Comparison of ENCODE assay signal across 24 cellular contexts in the genomic region with DNA sequence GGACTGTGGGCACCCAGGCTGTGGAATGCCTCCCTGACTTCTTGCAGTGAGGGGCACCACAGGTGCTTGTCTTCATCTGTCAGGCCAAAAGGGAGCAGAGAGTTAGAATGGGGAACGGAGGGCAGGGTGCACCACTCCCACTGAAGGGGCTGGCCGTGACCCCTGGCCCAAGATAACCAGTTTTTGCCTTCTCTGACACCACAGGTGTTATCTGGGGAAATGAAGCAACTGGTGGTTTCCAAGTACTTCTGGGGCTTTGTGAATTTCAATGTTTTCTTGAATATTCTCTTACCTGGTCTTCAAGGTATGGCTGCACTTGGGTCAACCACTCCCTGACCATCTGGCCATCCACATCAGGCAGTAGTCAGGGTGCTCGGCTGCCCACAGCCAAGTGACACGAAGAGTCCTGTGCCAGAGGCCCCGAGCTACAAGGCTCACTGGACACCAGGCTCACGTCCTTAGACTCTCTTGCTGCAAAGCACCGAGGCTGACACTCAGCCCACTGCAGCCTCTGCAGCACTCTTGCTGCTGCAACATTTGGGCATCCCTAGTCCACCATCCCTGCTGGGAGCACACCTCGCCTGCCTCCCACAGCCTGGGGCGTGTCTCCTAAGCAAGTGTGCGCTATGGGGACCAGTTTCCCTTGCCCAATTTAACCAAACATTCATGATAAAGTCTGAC. TPM values are rescaled to one million over a fixed set of nuclear protein-coding genes. Genes with fewer than 3 reads are reported as not detected.
DNase-seq lines count a peak whose midpoint lies in the region; TF ChIP-seq lines count a peak whose summit lies in the region.
"Had no signal": no experiment of that assay in that cellular context is flagged by ENCODE, and none has a peak within 500 bp of the region (broad histone marks: within the 10 kb centered on the region; RNA-seq: fewer than 3 reads in every experiment).

No MANE protein-coding gene starts in this region.

- no peak overlapping the region for H4K8ac ChIP-seq in neuronal stem cell (ENCODE audit: low read depth, low read length)

- intact Hi-C loops in dorsolateral prefrontal cortex (cut with DNase I) (loop anchor here in 1 of 2 donors (10.0 kb wide), 1 partner anchor 55 kb away; the partner anchor contains the start of gene SEMA4C), A673 (cut with micrococcal nuclease; ENCODE audit: unreplicated experiment) (no loop called here)

- CTCF ChIA-PET in A673 (lab: Charles Lee), result no interaction called here

- H2AFZ ChIP-seq in neuronal stem cell (ENCODE audit: low read length), result no peak overlapping the region

- no peaks in the 10 kb centered on the region for H3K9me3 Mint-ChIP-seq in HFFc6
- H3K9me3 Mint-ChIP-seq: IgD-negative memory B cell had no signal

- no CpG with 5 or more reads among the region's 10 CpGs for WGBS in neuronal stem cell (ENCODE audit: extremely low coverage in 2 of 2, insufficient read length in 2 of 2, insufficient replicate concordance in 1 of 2), 2 donors

- H2BK120ac ChIP-seq in neuronal stem cell (ENCODE audit: low read depth, low read length), result no peak overlapping the region

- peaks cover 10% of the 10 kb centered on the region; the same call in 1 of the 2 replicates for H3K4me1 Mint-ChIP-seq in HFFc6 (ENCODE audit: low read depth)

- H3K9me3 ChIP-seq in neuronal stem cell (replicated peaks in 1 of 2; ENCODE audit: control insufficient read depth in 2 of 2, insufficient read depth in 1 of 2, low read depth in 1 of 2, low read length in 2 of 2) (no peaks in the 10 kb centered on the region), A673 (ENCODE audit: low read depth, low read length, poor library complexity, severe bottlenecking) (no peaks in the 10 kb centered on the region)
- H3K9me3 ChIP-seq: BE2C, Peyer's patch had no signal

- H3K18ac ChIP-seq in neuronal stem cell (ENCODE audit: low read length), result no peak overlapping the region

- peaks cover 3% of the 10 kb centered on the region for H3K79me1 ChIP-seq in neuronal stem cell (ENCODE audit: low read depth, low read length)

- no peak overlapping the region for H3K4me3 Mint-ChIP-seq in HFFc6

- H3K27ac Mint-ChIP-seq in HFFc6, result no peak overlapping the region
- H3K27ac Mint-ChIP-seq: IgD-negative memory B cell had no signal

- DNase-seq in dorsolateral prefrontal cortex, result no peak
- DNase-seq in neuronal stem cell (ENCODE audit: low spot score), result no peak
- no peak for DNase-seq in substantia nigra (lab: John Stamatoyannopoulos, UW)
- no peak for DNase-seq in NCI-H2029 treated with DMSO at 0.1 percent for 48 hours (lab: John Stamatoyannopoulos, UW)
- DNase-seq in HFFc6, result no peak
- no peak for DNase-seq in A673 (ENCODE audit: low spot score)
- DNase-seq in OCI-M2 (lab: John Stamatoyannopoulos, UW; ENCODE audit: unreplicated experiment), result no peak
- DNase-seq: BE2C, Calu3, DND-41, NCI-H1092, NCI-H1417 treated with DMSO at 0.1 percent for 48 hours, NCI-H1694 treated with DMSO at 0.1 percent for 48 hours, NCI-H2081 treated with DMSO at 0.1 percent for 48 hours, NCI-H2171, NCI-H226, NCI-H510A, NCI-H69, SIG-M5 had no signal

- peaks cover 46% of the 10 kb centered on the region for H3K27me3 Mint-ChIP-seq in HFFc6 (ENCODE audit: insufficient read depth)

- H3K4ac ChIP-seq in neuronal stem cell (ENCODE audit: low read length), result no peak overlapping the region

- H3K9ac ChIP-seq in neuronal stem cell (ENCODE audit: low read depth, low read length, poor library complexity), result peak overlapping the region; percentile 34

- no peak overlapping the region for H3K14ac ChIP-seq in neuronal stem cell (ENCODE audit: low read length)

- H3K23ac ChIP-seq in neuronal stem cell (ENCODE audit: low read depth, low read length, poor library complexity), result no peak overlapping the region

- no peak overlapping the region for H2BK15ac ChIP-seq in neuronal stem cell (ENCODE audit: low read length)

- no peak overlapping the region for H4K91ac ChIP-seq in neuronal stem cell (ENCODE audit: low read depth, low read length, poor library complexity)

- no peak overlapping the region for H2BK12ac ChIP-seq in neuronal stem cell (ENCODE audit: low read length)

- no TSS peak for BruUV-seq in A673 (replicated peaks; lab: Mats Ljungman, UMichigan)

- no peaks in the 10 kb centered on the region for H3K27me3 ChIP-seq in dorsolateral prefrontal cortex
- H3K27me3 ChIP-seq in neuronal stem cell (ENCODE audit: control insufficient read depth in 3 of 3, insufficient read depth in 3 of 3, low read depth in 1 of 3, low read length in 3 of 3), result peaks cover 0 to 57% (median 0%) of the 10 kb centered on the region in 3 experiments
- H3K27me3 ChIP-seq in A673 (replicated peaks; ENCODE audit: insufficient read depth, low read depth, low read length, poor library complexity), result no peaks in the 10 kb centered on the region
- H3K27me3 ChIP-seq: BE2C, Peyer's patch had no signal

- no peaks in the 10 kb centered on the region for H3K36me3 Mint-ChIP-seq in HFFc6 (ENCODE audit: low read depth)
- H3K36me3 Mint-ChIP-seq: IgD-negative memory B cell had no signal

- H3K4me3 ChIP-seq in dorsolateral prefrontal cortex, result no peak overlapping the region
- no peak overlapping the region for H3K4me3 ChIP-seq in neuronal stem cell (ENCODE audit: low read length in 2 of 2)
- no peak overlapping the region for H3K4me3 ChIP-seq in A673 (ENCODE audit: low read depth, low read length, poor library complexity, severe bottlenecking)
- H3K4me3 ChIP-seq: Peyer's patch, SK-N-MC had no signal

- POLR2A ChIA-PET in A673 (lab: Charles Lee; ENCODE audit: low non-redundant PET), result no interaction called here

- no peak overlapping the region for H2AK5ac ChIP-seq in neuronal stem cell (ENCODE audit: low read depth, low read length)

- H3K4me2 ChIP-seq in neuronal stem cell (ENCODE audit: insufficient read depth, low read length, poor library complexity, severe bottlenecking), result no peak overlapping the region

- H3K4me1 ChIP-seq in neuronal stem cell (ENCODE audit: control insufficient read depth in 2 of 2, insufficient read depth in 1 of 2, low read depth in 1 of 2, low read length in 2 of 2), result peaks cover 0 to 18% of the 10 kb centered on the region in 2 donors
- peaks cover 15% of the 10 kb centered on the region for H3K4me1 ChIP-seq in A673 (ENCODE audit: insufficient read depth, low read length, poor library complexity, severe bottlenecking)
- H3K4me1 ChIP-seq: BE2C had no signal

- H2BK5ac ChIP-seq in neuronal stem cell (ENCODE audit: low read length), result no peak overlapping the region

- no peaks in the 10 kb centered on the region for H3K36me3 ChIP-seq in neuronal stem cell (replicated peaks in 1 of 2; ENCODE audit: control insufficient read depth in 2 of 2, insufficient read depth in 2 of 2, low read length in 2 of 2)
- no peaks in the 10 kb centered on the region for H3K36me3 ChIP-seq in A673 (ENCODE audit: insufficient read depth, low read length, poor library complexity, severe bottlenecking)
- H3K36me3 ChIP-seq: BE2C, Peyer's patch had no signal

- TF ChIP-seq CTCF in dorsolateral prefrontal cortex (IDR thresholded peaks at IDR 0.05 in 54 of 56, conservative IDR thresholded peaks at IDR 0.05 in 2 of 56; ENCODE audit: low read depth in 1 of 56, partially characterized antibody in 56 of 56) (no peak), HFFc6 (IDR thresholded peaks at IDR 0.05) (no peak), A673 (conservative IDR thresholded peaks at IDR 0.05; ENCODE audit: low read depth, low read length) (no peak)

- H3K27ac ChIP-seq in angular gyrus (ENCODE audit: low read depth, low read length) (peak overlapping the region; percentile 95), dorsolateral prefrontal cortex (peak overlapping the region in 56 of 59 donors; percentile 8 to 100 (median 97)), neuronal stem cell (replicated peaks; ENCODE audit: low read length) (no peak overlapping the region), substantia nigra (ENCODE audit: low read depth, low read length, poor library complexity, severe bottlenecking) (peak overlapping the region; percentile 98), A673 (ENCODE audit: low read depth, low read length, poor library complexity, severe bottlenecking) (no peak overlapping the region)
- H3K27ac ChIP-seq: SK-N-MC had no signal

RNA-seq across cellular contexts. Expression of gene FAM178B, which starts 57.0 kb away (rescaled TPM):
- 10 to 100 TPM in 40 of 120 experiments, 1 to 10 TPM in 80; 1.5 to 44.2 (median 8.0) TPM for total RNA-seq in dorsolateral prefrontal cortex
- polyA plus RNA-seq in neuronal stem cell (2013, experiment 1 of 2), result 1.0 TPM
- 1.0 TPM for polyA plus RNA-seq in neuronal stem cell (2013, experiment 2 of 2)
- not detected for total RNA-seq in HFFc6 (2021; fragmentation: NEBNext Ultra II Directional; extraction: Animal tissue kit (Norgen Biotek cat#: 25700))
- total RNA-seq in A673 (2021), result not detected in 2 replicates
- total RNA-seq: Calu3, OCI-LY7, Peyer's patch had no signal
- polyA plus RNA-seq: IgD-negative memory B cell had no signal

RNA-seq across cellular contexts. Expression of gene SEMA4C, which starts 59.5 kb away (rescaled TPM):
- total RNA-seq in dorsolateral prefrontal cortex, result 100 to 1,000 TPM in 4 of 120 experiments, 10 to 100 TPM in 116; 38.3 to 139 (median 61.8) TPM
- 40.1 TPM for polyA plus RNA-seq in neuronal stem cell (2013, experiment 1 of 2)
- 39.2 TPM for polyA plus RNA-seq in neuronal stem cell (2013, experiment 2 of 2)
- total RNA-seq in HFFc6 (2021; fragmentation: NEBNext Ultra II Directional; extraction: Animal tissue kit (Norgen Biotek cat#: 25700)), result 10 to 100 TPM; 11.6 to 13.7 (median 12.7) TPM
- total RNA-seq in A673 (2021), result 33.3 and 36.1 TPM in 2 replicates

Comparison
In these comparisons a context has a peak if more than half of its experiments do, and no peak if none do; other contexts are left out.
1. H3K27ac ChIP-seq: peak in angular gyrus (single experiment), dorsolateral prefrontal cortex (56 of 59) and substantia nigra (single experiment); none in neuronal stem cell (single experiment) and A673 (single experiment).